8 cellular contexts compared by ENCODE assay signal in genomic region chr4:128060130-128060619, GRCh38. TPM values are rescaled to one million over a fixed set of nuclear protein-coding genes. Genes with fewer than 3 reads are reported as not detected.
A peak's percentile ranks its signal among the peaks of the same experiment; 100 is the strongest.
DNase-seq lines count a peak whose midpoint lies in the region; ATAC-seq lines count a peak whose summit lies in the region.

No MANE protein-coding gene starts in this region.

- peak overlapping the region; percentile 60 for H3K4me3 ChIP-seq in ectodermal cell (ENCODE audit: insufficient read depth, low read depth, low read length)
- peak overlapping the region; percentile 74 for H3K4me3 ChIP-seq in naive thymus-derived CD4-positive, alpha-beta T cell (ENCODE audit: low read length)

- CTCF ChIA-PET in naive thymus-derived CD4-positive, alpha-beta T cell (lab: Charles Lee) = no interaction called here

- H3K4me1 ChIP-seq in ectodermal cell (ENCODE audit: control insufficient read depth, insufficient read depth, low read length) = no peaks in the 10 kb centered on the region
- peaks cover 0 to 5% of the 10 kb centered on the region in 2 donors for H3K4me1 ChIP-seq in naive thymus-derived CD4-positive, alpha-beta T cell (ENCODE audit: control insufficient read depth in 2 of 2, insufficient read depth in 2 of 2, low read length in 2 of 2)

- DNase-seq in GM04504 (ENCODE audit: low read depth) = peak; percentile 0
- DNase-seq in NCI-H526 (lab: John Stamatoyannopoulos, UW) = peak; percentile 35 to 39
- DNase-seq in naive thymus-derived CD4-positive, alpha-beta T cell = peak in 1 of 9 donors; percentile 9
- no peak for DNase-seq in cerebellar cortex (ENCODE audit: low spot score)
- no peak for DNase-seq in kidney glomerular epithelial cell (lab: John Stamatoyannopoulos, UW)
- DNase-seq in kidney tubule cell (ENCODE audit: low spot score) = no peak

- no peak for ATAC-seq in naive thymus-derived CD4-positive, alpha-beta T cell
- no peak for ATAC-seq in GM18498 (IDR thresholded peaks at IDR 0.05; ENCODE audit: unreplicated experiment)

- H3K36me3 Mint-ChIP-seq in naive thymus-derived CD4-positive, alpha-beta T cell = no peaks in the 10 kb centered on the region

- no peaks in the 10 kb centered on the region for H3K9me3 ChIP-seq in ectodermal cell (ENCODE audit: control insufficient read depth, low read length)
- H3K9me3 ChIP-seq in naive thymus-derived CD4-positive, alpha-beta T cell (ENCODE audit: control insufficient read depth in 2 of 3, low read length in 3 of 3) = no peaks in the 10 kb centered on the region

- peak overlapping the region; percentile 79 to 90 (median 87) for H3K4me3 Mint-ChIP-seq in naive thymus-derived CD4-positive, alpha-beta T cell

- no peaks in the 10 kb centered on the region for H3K9me3 Mint-ChIP-seq in naive thymus-derived CD4-positive, alpha-beta T cell

- intact Hi-C loops in naive thymus-derived CD4-positive, alpha-beta T cell (cut with micrococcal nuclease) = loop anchor here in 1 of 2 donors (2.0 kb wide), 2 partner anchors 63 to 1033 kb away; partner anchors contain the start of gene SCLT1

- no peaks in the 10 kb centered on the region for H3K36me3 ChIP-seq in ectodermal cell (ENCODE audit: control insufficient read depth, insufficient read depth, low read length)
- H3K36me3 ChIP-seq in naive thymus-derived CD4-positive, alpha-beta T cell (ENCODE audit: control insufficient read depth in 2 of 3, insufficient read depth in 3 of 3, low read length in 3 of 3) = no peaks in the 10 kb centered on the region

- H3K27me3 Mint-ChIP-seq in naive thymus-derived CD4-positive, alpha-beta T cell = peaks cover 0 to 2% (median 0%) of the 10 kb centered on the region in 5 donors

- POLR2A ChIA-PET in naive thymus-derived CD4-positive, alpha-beta T cell (lab: Charles Lee) = interaction anchor here (0.6 to 3.6 kb wide), 9 partner anchors 10 to 422 kb away, joined by 3 to 43 read pairs (median 5); partner anchors contain the start of genes ABHD18, MFSD8, PGRMC2 and PLK4

- peaks cover 0 to 15% (median 9%) of the 10 kb centered on the region in 7 donors for H3K4me1 Mint-ChIP-seq in naive thymus-derived CD4-positive, alpha-beta T cell

- peak overlapping the region; percentile 76 for H3K27ac ChIP-seq in ectodermal cell (ENCODE audit: insufficient read depth, low read depth, low read length, poor library complexity, severe bottlenecking)
- H3K27ac ChIP-seq in naive thymus-derived CD4-positive, alpha-beta T cell (ENCODE audit: low read depth, low read length) = peak overlapping the region; percentile 90

- no peaks in the 10 kb centered on the region for H3K27me3 ChIP-seq in ectodermal cell (ENCODE audit: control insufficient read depth, insufficient read depth, low read length, poor library complexity, severe bottlenecking)
- no peaks in the 10 kb centered on the region for H3K27me3 ChIP-seq in naive thymus-derived CD4-positive, alpha-beta T cell (ENCODE audit: control insufficient read depth in 2 of 2, insufficient read depth in 2 of 2, low read length in 2 of 2)

- peak overlapping the region; percentile 87 to 94 (median 90) for H3K27ac Mint-ChIP-seq in naive thymus-derived CD4-positive, alpha-beta T cell

- 69 to 73% methylated on average over 14 to 15 of the region's 15 CpGs for WGBS in ectodermal cell, 2 experiments

RNA-seq across cellular contexts. Expression of gene LARP1B, which starts 0.9 kb away (rescaled TPM):
- polyA plus RNA-seq in ectodermal cell (2013, experiment 1 of 4) = 9.3 TPM
- polyA plus RNA-seq in ectodermal cell (2013, experiment 2 of 4) = 10.5 TPM
- polyA plus RNA-seq in ectodermal cell (2013, experiment 3 of 4) = 8.9 TPM
- polyA plus RNA-seq in ectodermal cell (2013, experiment 4 of 4) = 10.0 TPM
- total RNA-seq in naive thymus-derived CD4-positive, alpha-beta T cell = 10 to 100 TPM in 4 of 5 experiments, 1 to 10 TPM in 1; 9.5 to 18.2 (median 13.7) TPM
- 1 to 10 TPM; 3.9 TPM for polyA plus RNA-seq in naive thymus-derived CD4-positive, alpha-beta T cell

Comparison
In these comparisons a context has a peak if more than half of its experiments do, and no peak if none do; other contexts are left out.
1. DNase-seq: peak in GM04504 (single experiment) and NCI-H526 (2 of 2); none in cerebellar cortex (single experiment), kidney glomerular epithelial cell (single experiment) and kidney tubule cell (single experiment).